22 cellular contexts compared by ENCODE assay signal in the genomic region with DNA sequence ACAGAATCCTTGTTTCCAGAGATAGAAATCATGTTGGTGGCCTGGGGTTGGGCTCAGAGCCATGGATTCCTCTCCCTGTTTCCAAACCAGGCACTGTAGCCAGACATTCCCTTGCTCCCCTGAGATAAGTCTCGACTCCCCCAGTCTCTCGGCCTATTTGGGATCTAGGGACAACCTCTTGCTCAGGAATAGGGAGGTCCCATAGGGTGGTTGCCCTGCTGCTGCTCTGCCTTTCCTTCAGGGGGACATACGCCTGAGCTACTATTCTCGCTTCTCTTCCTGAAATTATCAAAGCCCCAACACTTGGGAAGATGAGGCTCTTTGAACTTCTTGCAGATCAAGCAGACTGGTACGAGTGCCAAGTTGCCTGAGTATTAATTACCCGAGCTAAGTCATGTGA. TPM values are rescaled to one million over a fixed set of nuclear protein-coding genes. Genes with fewer than 3 reads are reported as not detected.
DNase-seq lines count a peak whose midpoint lies in the region; ATAC-seq and TF ChIP-seq lines count a peak whose summit lies in the region.
"Had no signal": no experiment of that assay in that cellular context is flagged by ENCODE, and none has a peak within 500 bp of the region (broad histone marks: within the 10 kb centered on the region; RNA-seq: fewer than 3 reads in every experiment).

No MANE protein-coding gene starts in this region.

- no peak overlapping the region for H2BK5ac ChIP-seq in neuronal stem cell (ENCODE audit: low read length)

- ATAC-seq in Panc1 (no peak), GM19452 (IDR thresholded peaks at IDR 0.05; ENCODE audit: unreplicated experiment) (no peak)
- ATAC-seq: A549 had no signal

- no peak overlapping the region for H3K4me2 ChIP-seq in neuronal stem cell (ENCODE audit: insufficient read depth, low read length, poor library complexity, severe bottlenecking)
- H3K4me2 ChIP-seq: A549; BLaER1 treated with 17β-estradiol and CSF1 and Interleukin-3, amounts not matched to agents 10 nM and 100 nM had no signal

- in situ Hi-C loops in Panc1 (cut with HindIII; ENCODE audit: low pct_unique_long_range_greater_than_20kb, low sequenced_read_pairs): no loop called here

- no peak overlapping the region for H2AK5ac ChIP-seq in neuronal stem cell (ENCODE audit: low read depth, low read length)

- BruUV-seq in Panc1 (replicated peaks; lab: Mats Ljungman, UMichigan): no TSS peak

- CTCF ChIA-PET in Panc1 (lab: Charles Lee): no interaction called here

- no peak overlapping the region for H2BK12ac ChIP-seq in neuronal stem cell (ENCODE audit: low read length)

- peak overlapping the region; percentile 40; the same call in 1 of the 2 replicates for H3K27ac ChIP-seq in Panc1 (ENCODE audit: low read length)
- H3K27ac ChIP-seq in esophagus muscularis mucosa (replicated peaks in 1 of 4): no peak overlapping the region
- no peak overlapping the region for H3K27ac ChIP-seq in neuronal stem cell (replicated peaks; ENCODE audit: low read length)
- H3K27ac ChIP-seq: A549; BLaER1 treated with 17β-estradiol and CSF1 and Interleukin-3, amounts not matched to agents 10 nM and 100 nM had no signal

- no peaks in the 10 kb centered on the region for H3K79me1 ChIP-seq in neuronal stem cell (ENCODE audit: low read depth, low read length)

- H4K8ac ChIP-seq in neuronal stem cell (ENCODE audit: low read depth, low read length): no peak overlapping the region

- H3K4me3 ChIP-seq in Panc1 (ENCODE audit: low read depth in 2 of 2, low read length in 2 of 2) (no peak overlapping the region), esophagus muscularis mucosa (no peak overlapping the region), neuronal stem cell (ENCODE audit: low read length in 2 of 2) (no peak overlapping the region)
- H3K4me3 ChIP-seq: A549; BLaER1 treated with 17β-estradiol and CSF1 and Interleukin-3, amounts not matched to agents 10 nM and 100 nM; HAP-1 had no signal

- WGBS in esophagus muscularis mucosa: 92% methylated on average over 6 of the region's 6 CpGs
- no CpG with 5 or more reads among the region's 6 CpGs for WGBS in neuronal stem cell (ENCODE audit: extremely low coverage in 2 of 2, insufficient read length in 2 of 2, insufficient replicate concordance in 1 of 2), 2 donors

- H3K4me1 ChIP-seq in Panc1 (ENCODE audit: control insufficient read depth, insufficient read depth, low read length) (peaks cover 26% of the 10 kb centered on the region), esophagus muscularis mucosa (no peaks in the 10 kb centered on the region), neuronal stem cell (ENCODE audit: control insufficient read depth in 2 of 2, insufficient read depth in 1 of 2, low read depth in 1 of 2, low read length in 2 of 2) (no peaks in the 10 kb centered on the region)
- H3K4me1 ChIP-seq: BE2C; BLaER1 treated with 17β-estradiol and CSF1 and Interleukin-3, amounts not matched to agents 10 nM and 100 nM; HAP-1 had no signal

- no peak for TF ChIP-seq EP300 in esophagus muscularis mucosa (IDR thresholded peaks at IDR 0.05)

- peak overlapping the region; percentile 12 for H3K18ac ChIP-seq in neuronal stem cell (ENCODE audit: low read length)

- no peak overlapping the region for H3K9ac ChIP-seq in neuronal stem cell (ENCODE audit: low read depth, low read length, poor library complexity)
- H3K9ac ChIP-seq: BLaER1 treated with 17β-estradiol and CSF1 and Interleukin-3, amounts not matched to agents 10 nM and 100 nM had no signal

- H3K14ac ChIP-seq in neuronal stem cell (ENCODE audit: low read length): no peak overlapping the region

- H2BK120ac ChIP-seq in neuronal stem cell (ENCODE audit: low read depth, low read length): no peak overlapping the region

- no peak overlapping the region for H3K23ac ChIP-seq in neuronal stem cell (ENCODE audit: low read depth, low read length, poor library complexity)

- H3K4ac ChIP-seq in neuronal stem cell (ENCODE audit: low read length): no peak overlapping the region

- no peak overlapping the region for H2BK15ac ChIP-seq in neuronal stem cell (ENCODE audit: low read length)

- no peak overlapping the region for H4K91ac ChIP-seq in neuronal stem cell (ENCODE audit: low read depth, low read length, poor library complexity)

- intact Hi-C loops in Panc1 (cut with micrococcal nuclease; ENCODE audit: unreplicated experiment): no loop called here
- intact Hi-C loops in esophagus muscularis mucosa (cut with DNase I): no loop called here

- DNase-seq in Panc1 (ENCODE audit: low read depth, low spot score): no peak
- peak; percentile 70 for DNase-seq in esophagus muscularis mucosa (ENCODE audit: extremely low spot score)
- no peak for DNase-seq in neuronal stem cell (ENCODE audit: low spot score)
- DNase-seq in cerebellar nuclear complex (lab: John Stamatoyannopoulos, UW): no peak
- no peak for DNase-seq in SHP77 treated with DMSO at 0.1 percent for 48 hours (lab: John Stamatoyannopoulos, UW)
- DNase-seq: 8988T; ACHN; AML-193; BE2C; CD4-positive, alpha-beta T cell; CD8-positive, alpha-beta memory T cell; DMS 273 treated with DMSO at 0.1 percent for 48 hours; DMS79; EL; GDM1; GOT3; HFFc6 had no signal

- TF ChIP-seq CTCF in Panc1 (IDR thresholded peaks at IDR 0.05): no peak
- no peak for TF ChIP-seq CTCF in esophagus muscularis mucosa (IDR thresholded peaks at IDR 0.05)

- no peaks in the 10 kb centered on the region for H3K9me3 ChIP-seq in Panc1 (ENCODE audit: control insufficient read depth, insufficient read depth, low read depth, low read length)
- H3K9me3 ChIP-seq in esophagus muscularis mucosa: no peaks in the 10 kb centered on the region
- no peaks in the 10 kb centered on the region for H3K9me3 ChIP-seq in neuronal stem cell (replicated peaks in 1 of 2; ENCODE audit: control insufficient read depth in 2 of 2, insufficient read depth in 1 of 2, low read depth in 1 of 2, low read length in 2 of 2)
- H3K9me3 ChIP-seq: A549; BE2C; BLaER1 treated with 17β-estradiol and CSF1 and Interleukin-3, amounts not matched to agents 10 nM and 100 nM; HAP-1 had no signal

- H3K27me3 ChIP-seq in Panc1 (ENCODE audit: control insufficient read depth, insufficient read depth, low read length) (no peaks in the 10 kb centered on the region), esophagus muscularis mucosa (no peaks in the 10 kb centered on the region), neuronal stem cell (ENCODE audit: control insufficient read depth in 3 of 3, insufficient read depth in 3 of 3, low read depth in 1 of 3, low read length in 3 of 3) (peaks cover 0 to 7% (median 0%) of the 10 kb centered on the region in 3 experiments)
- H3K27me3 ChIP-seq: BE2C; BLaER1 treated with 17β-estradiol and CSF1 and Interleukin-3, amounts not matched to agents 10 nM and 100 nM had no signal

- no peak for TF ChIP-seq POLR2A in esophagus muscularis mucosa (IDR thresholded peaks at IDR 0.05; ENCODE audit: low read depth)

- H3K36me3 ChIP-seq in Panc1 (ENCODE audit: control insufficient read depth, insufficient read depth, low read length) (no peaks in the 10 kb centered on the region), esophagus muscularis mucosa (no peaks in the 10 kb centered on the region), neuronal stem cell (replicated peaks in 1 of 2; ENCODE audit: control insufficient read depth in 2 of 2, insufficient read depth in 2 of 2, low read length in 2 of 2) (no peaks in the 10 kb centered on the region)
- H3K36me3 ChIP-seq: BE2C; BLaER1 treated with 17β-estradiol and CSF1 and Interleukin-3, amounts not matched to agents 10 nM and 100 nM; HAP-1 had no signal

- POLR2A ChIA-PET in Panc1 (lab: Charles Lee): no interaction called here

- no peak overlapping the region for H2AFZ ChIP-seq in neuronal stem cell (ENCODE audit: low read length)

RNA-seq across cellular contexts. Expression of a gene that starts 58.0 kb away (rescaled TPM):
- total RNA-seq in Panc1 (2021; ENCODE audit: unreplicated experiment) (not detected), esophagus muscularis mucosa (not detected)
- 0.19 TPM for polyA plus RNA-seq in Panc1 (2012; ENCODE audit: insufficient read length)
- polyA plus RNA-seq in neuronal stem cell (2013, experiment 1 of 2): not detected
- not detected for polyA plus RNA-seq in neuronal stem cell (2013, experiment 2 of 2)
- total RNA-seq: CD4-positive, alpha-beta T cell; CD8-positive, alpha-beta memory T cell had no signal
- polyA plus RNA-seq: CD14-positive monocyte; CD8-positive, alpha-beta memory T cell had no signal
